ENCODE assay signal across 8 cellular contexts in genomic region chr7:13990319-13990983, GRCh38. TPM values are rescaled to one million over a fixed set of nuclear protein-coding genes. Genes with fewer than 3 reads are reported as not detected.
A peak's percentile ranks its signal among the peaks of the same experiment; 100 is the strongest.
DNase-seq lines count a peak whose midpoint lies in the region; TF ChIP-seq lines count a peak whose summit lies in the region.

No MANE protein-coding gene starts in this region.

- H3K4me3 ChIP-seq in GM12865 (ENCODE audit: low read depth, low read length) (peak overlapping the region; percentile 58), liver (ENCODE audit: low read depth in 1 of 3, low read length in 3 of 3) (peak overlapping the region; percentile 74 to 96 (median 93)), suprapubic skin (peak overlapping the region; percentile 69)

- peaks cover 21% of the 10 kb centered on the region for H3K4me1 Mint-ChIP-seq in HFFc6 (ENCODE audit: low read depth)
- H3K4me1 Mint-ChIP-seq in chondrocyte (ENCODE audit: low read depth) = no peaks in the 10 kb centered on the region

- H3K4me3 Mint-ChIP-seq in HFFc6 = no peak overlapping the region
- H3K4me3 Mint-ChIP-seq in chondrocyte (ENCODE audit: unreplicated experiment) = no peak overlapping the region

- H3K27me3 Mint-ChIP-seq in HFFc6 (ENCODE audit: insufficient read depth) (no peaks in the 10 kb centered on the region), chondrocyte (ENCODE audit: low read depth) (no peaks in the 10 kb centered on the region)

- DNase-seq in GM12865 (ENCODE audit: low read depth) = peak; percentile 40
- peak; percentile 46 for DNase-seq in HFFc6
- DNase-seq in NCI-H1092 treated with DMSO at 0.1 percent for 48 hours (lab: John Stamatoyannopoulos, UW) = peak; percentile 88
- DNase-seq in SKM-1 (lab: John Stamatoyannopoulos, UW; ENCODE audit: unreplicated experiment) = peak; percentile 65
- DNase-seq in ecto neural progenitor cell (ENCODE audit: low spot score) = peak; percentile 71
- peak in 1 of 2 donors; percentile 74 for DNase-seq in suprapubic skin (ENCODE audit: low spot score in 2 of 2)
- DNase-seq in chondrocyte (ENCODE audit: low spot score) = no peak

- H3K36me3 Mint-ChIP-seq in HFFc6 (ENCODE audit: low read depth) (peaks cover 12% of the 10 kb centered on the region; the same call in 1 of the 2 replicates), chondrocyte (ENCODE audit: low read depth) (no peaks in the 10 kb centered on the region)

- WGBS in liver = under 1% methylated on average over 24 of the region's 24 CpGs
- under 1% methylated on average over 23 of the region's 24 CpGs for WGBS in suprapubic skin

- H3K27ac Mint-ChIP-seq in HFFc6 (no peak overlapping the region), chondrocyte (ENCODE audit: unreplicated experiment) (no peak overlapping the region)

- H3K9me3 Mint-ChIP-seq in HFFc6 (no peaks in the 10 kb centered on the region), chondrocyte (ENCODE audit: low read depth) (no peaks in the 10 kb centered on the region)

- H3K4me1 ChIP-seq in liver (ENCODE audit: control insufficient read depth in 4 of 4, insufficient read depth in 4 of 4, low read length in 3 of 4) (peaks cover 0 to 18% (median 17%) of the 10 kb centered on the region in 4 donors), suprapubic skin (peaks cover 24% of the 10 kb centered on the region)

- H3K27ac ChIP-seq in liver (ENCODE audit: low read depth in 1 of 2, low read length in 2 of 2) (peak overlapping the region; percentile 82 to 92), suprapubic skin (peak overlapping the region; percentile 82)

- H3K9me3 ChIP-seq in liver (ENCODE audit: control insufficient read depth in 4 of 4, low read length in 3 of 4) (no peaks in the 10 kb centered on the region), suprapubic skin (no peaks in the 10 kb centered on the region)

- no peak for TF ChIP-seq POLR2A in suprapubic skin (IDR thresholded peaks at IDR 0.05)

- H3K36me3 ChIP-seq in liver (ENCODE audit: control insufficient read depth in 4 of 4, insufficient read depth in 3 of 4, low read depth in 1 of 4, low read length in 3 of 4) (no peaks in the 10 kb centered on the region), suprapubic skin (no peaks in the 10 kb centered on the region)

- TF ChIP-seq CTCF in GM12865 (IDR thresholded peaks at IDR 0.05; ENCODE audit: insufficient read depth, low read depth, low read length, missing control alignments) (no peak), HFFc6 (IDR thresholded peaks at IDR 0.05) (no peak), liver (IDR thresholded peaks at IDR 0.05; ENCODE audit: low read depth, low read length, missing input control) (no peak), suprapubic skin (IDR thresholded peaks at IDR 0.05) (no peak), chondrocyte (IDR thresholded peaks at IDR 0.05) (no peak)

- peak overlapping the region; percentile 75 to 78 for H3K9ac ChIP-seq in liver (ENCODE audit: low read depth in 1 of 2, low read length in 2 of 2)

- TF ChIP-seq RAD21 in liver (IDR thresholded peaks at IDR 0.05) = no peak

- H3K27me3 ChIP-seq in liver (ENCODE audit: control insufficient read depth in 4 of 4, insufficient read depth in 4 of 4, low read length in 3 of 4) (no peaks in the 10 kb centered on the region), suprapubic skin (no peaks in the 10 kb centered on the region)

- no peak for TF ChIP-seq EP300 in suprapubic skin (IDR thresholded peaks at IDR 0.05)

TF ChIP-seq in liver, 16 proteins besides CTCF, POLR2A, EP300 and RAD21:
- TF ChIP-seq JUND (IDR thresholded peaks at IDR 0.05) = no peak
- peak; percentile 6 for TF ChIP-seq YY1 (IDR thresholded peaks at IDR 0.05)
- TF ChIP-seq HNF4A (conservative IDR thresholded peaks at IDR 0.05) = no peak
- peak; percentile 32 for TF ChIP-seq TAF1 (conservative IDR thresholded peaks at IDR 0.05)
- no peak for TF ChIP-seq FOXA1 (IDR thresholded peaks at IDR 0.05)
- TF ChIP-seq RXRA (IDR thresholded peaks at IDR 0.05) = no peak
- no peak for TF ChIP-seq ATF3 (IDR thresholded peaks at IDR 0.05)

RNA-seq across cellular contexts. Expression of gene ETV1, which starts 1.0 kb away (rescaled TPM):
- 10 to 100 TPM; 13.4 to 25.7 (median 23.6) TPM for total RNA-seq in HFFc6 (2021; fragmentation: NEBNext Ultra II Directional; extraction: Animal tissue kit (Norgen Biotek cat#: 25700))
- 1 to 10 TPM; 3.4 to 3.8 TPM for total RNA-seq in liver
- polyA plus RNA-seq in liver = 1 to 10 TPM; 1.2 to 4.3 TPM
- total RNA-seq in suprapubic skin = 1 to 10 TPM; 3.3 to 7.6 (median 5.3) TPM
- total RNA-seq in chondrocyte = 1.5 to 4.5 TPM (median 2.7 TPM) in 3 replicates
